1 cellular context compared by ENCODE assay signal in genomic region chr2:134149904-134150303, GRCh38.
TF ChIP-seq lines count a peak whose summit lies in the region.

No MANE protein-coding gene starts in this region.

TF ChIP-seq in K562, 482 proteins besides CTCF, POLR2A, EP300 and RAD21:
- TF ChIP-seq GABPA (tag; conservative IDR thresholded peaks at IDR 0.05; ENCODE audit: low read depth) (0 out of 2 replicates have a peak, but pooled peaks have one; percentile 0), CXXC5 (CRISPR knock-in tag; IDR thresholded peaks at IDR 0.05) (peak; percentile 14; the same call in 1 of the 2 replicates), TEAD4 (IDR thresholded peaks at IDR 0.05; ENCODE audit: low read length) (peak; percentile 26; the same call in 1 of the 2 replicates), TEAD4 (CRISPR knock-in tag; IDR thresholded peaks at IDR 0.05; ENCODE audit: borderline replicate concordance) (no peak), SOX6 (IDR thresholded peaks at IDR 0.05) (0 out of 2 replicates have a peak, but pooled peaks have one; percentile 29), SIN3A (IDR thresholded peaks at IDR 0.05; ENCODE audit: borderline replicate concordance in 2 of 2, control insufficient read depth in 1 of 2, low read depth in 2 of 2, low read length in 2 of 2) (no peak), PTTG1 (tag; IDR thresholded peaks at IDR 0.05; ENCODE audit: low read depth) (0 out of 2 replicates have a peak, but pooled peaks have one; percentile 31), PKNOX1 (IDR thresholded peaks at IDR 0.05) (peak; percentile 66), SMAD4 (CRISPR knock-in tag; conservative IDR thresholded peaks at IDR 0.05) (0 out of 2 replicates have a peak, but pooled peaks have one; percentile 21), VEZF1 (CRISPR knock-in tag; IDR thresholded peaks at IDR 0.05) (peak; percentile 21; the same call in 1 of the 2 replicates), ZBTB11 (CRISPR knock-in tag; IDR thresholded peaks at IDR 0.05) (0 out of 6 replicates have a peak, but pooled peaks of 1 of the 3 experiments have one; percentile 8), ARID1B (IDR thresholded peaks at IDR 0.05) (peak; percentile 43; the same call in 1 of the 2 replicates), TFAP4 (CRISPR knock-in tag; IDR thresholded peaks at IDR 0.05; ENCODE audit: borderline replicate concordance) (peak; percentile 46), NR2C1 (IDR thresholded peaks at IDR 0.05) (no peak), NR2C1 (tag; IDR thresholded peaks at IDR 0.05) (0 out of 2 replicates have a peak, but pooled peaks have one; percentile 22), CBFA2T3 (IDR thresholded peaks at IDR 0.05) (peak; percentile 46), HSF4 (CRISPR knock-in tag; IDR thresholded peaks at IDR 0.05; ENCODE audit: borderline replicate concordance) (no peak), MEIS2 (IDR thresholded peaks at IDR 0.05; ENCODE audit: partially characterized antibody) (peak; percentile 47), ZBTB40 (IDR thresholded peaks at IDR 0.05) (no peak), ZBTB40 (CRISPR knock-in tag; IDR thresholded peaks at IDR 0.05) (no peak), REST (CRISPR knock-in tag; IDR thresholded peaks at IDR 0.05; ENCODE audit: low read depth) (no peak), ZEB2 (IDR thresholded peaks at IDR 0.05) (peak; percentile 62; the same call in 1 of the 2 replicates), USF1 (CRISPR knock-in tag; IDR thresholded peaks at IDR 0.05) (no peak), CTBP1 (IDR thresholded peaks at IDR 0.05; ENCODE audit: borderline replicate concordance) (peak; percentile 65; the same call in 1 of the 2 replicates), ZNF41 (CRISPR knock-in tag; conservative IDR thresholded peaks at IDR 0.05) (no peak), MTA3 (IDR thresholded peaks at IDR 0.05; ENCODE audit: borderline replicate concordance) (0 out of 2 replicates have a peak, but pooled peaks have one; percentile 18), NR2C2 (CRISPR knock-in tag; IDR thresholded peaks at IDR 0.05) (no peak), NR2C2 (tag; IDR thresholded peaks at IDR 0.05) (0 out of 2 replicates have a peak, but pooled peaks have one; percentile 14), TAL1 (IDR thresholded peaks at IDR 0.05) (0 out of 2 replicates have a peak, but pooled peaks have one; percentile 8), CBFA2T2 (conservative IDR thresholded peaks at IDR 0.05) (0 out of 2 replicates have a peak, but pooled peaks have one; percentile 17), POU5F1 (IDR thresholded peaks at IDR 0.05; ENCODE audit: borderline replicate concordance, low read depth, low read length, partially characterized antibody) (no peak), ZNF175 (CRISPR knock-in tag; IDR thresholded peaks at IDR 0.05; ENCODE audit: low read depth) (0 out of 2 replicates have a peak, but pooled peaks have one; percentile 1)
